Comparison of ENCODE assay signal across 12 cellular contexts in genomic region chr5:5271606-5272321, GRCh38.
DNase-seq lines count a peak whose midpoint lies in the region; ATAC-seq and TF ChIP-seq lines count a peak whose summit lies in the region.
"Had no signal": no experiment of that assay in that cellular context is flagged by ENCODE, and none has a peak within 500 bp of the region (broad histone marks: within the 10 kb centered on the region; RNA-seq: fewer than 3 reads in every experiment).

No MANE protein-coding gene starts in this region.

- intact Hi-C loops in Panc1 (cut with micrococcal nuclease; ENCODE audit: unreplicated experiment), result no loop called here
- intact Hi-C loops in esophagus muscularis mucosa (cut with DNase I), result no loop called here

- no peaks in the 10 kb centered on the region for H3K9me2 ChIP-seq in GM23248 (ENCODE audit: insufficient read depth)

- ATAC-seq in Panc1 (peak; percentile 24), esophagus mucosa (no peak)
- ATAC-seq: activated naive CD4-positive, alpha-beta T cell treated with anti-CD3 and anti-CD28 coated beads, Interleukin-2, amount 50 U/mL, for 72 hours had no signal

- peak; percentile 35 for DNase-seq in GM23248
- no peak for DNase-seq in Panc1 (ENCODE audit: low read depth, low spot score)
- peak; percentile 68 for DNase-seq in esophagus muscularis mucosa (ENCODE audit: extremely low spot score)
- DNase-seq in NCI-H2227 treated with DMSO at 0.1 percent for 48 hours (lab: John Stamatoyannopoulos, UW), result no peak
- no peak for DNase-seq in SIG-M5 (lab: John Stamatoyannopoulos, UW)
- DNase-seq in DMS53 (lab: John Stamatoyannopoulos, UW), result no peak
- DNase-seq: DND-41; stimulated activated naive CD4-positive, alpha-beta T cell had no signal

- H3K27me3 ChIP-seq in GM23248 (replicated peaks; ENCODE audit: insufficient read depth) (0 out of 2 replicates have a peak, but pooled peaks cover 3% of the 10 kb centered on the region), Panc1 (ENCODE audit: control insufficient read depth, insufficient read depth, low read length) (no peaks in the 10 kb centered on the region), esophagus muscularis mucosa (peaks cover 0 to 34% (median 0%) of the 10 kb centered on the region in 4 donors), parathyroid adenoma (ENCODE audit: control insufficient read depth, insufficient read depth, low read length) (no peaks in the 10 kb centered on the region)
- H3K27me3 ChIP-seq: right lobe of liver had no signal

- H3F3A ChIP-seq in GM23248 (ENCODE audit: insufficient read depth), result no peaks in the 10 kb centered on the region

- H2AFZ ChIP-seq in GM23248 (0 out of 2 replicates have a peak overlapping the region, but pooled peaks have one; percentile 37), parathyroid adenoma (no peak overlapping the region)

- H3K36me3 ChIP-seq in GM23248 (ENCODE audit: low read depth) (no peaks in the 10 kb centered on the region), Panc1 (ENCODE audit: control insufficient read depth, insufficient read depth, low read length) (no peaks in the 10 kb centered on the region), esophagus muscularis mucosa (no peaks in the 10 kb centered on the region), parathyroid adenoma (ENCODE audit: control insufficient read depth, insufficient read depth, low read length) (no peaks in the 10 kb centered on the region)
- H3K36me3 ChIP-seq: right lobe of liver had no signal

- peak overlapping the region; percentile 80 for H3K4me2 ChIP-seq in GM23248 (ENCODE audit: unreplicated experiment)
- H3K4me2 ChIP-seq in parathyroid adenoma (ENCODE audit: low read length), result peak overlapping the region; percentile 64

- POLR2A ChIA-PET in Panc1 (lab: Charles Lee), result no interaction called here

- H3K79me2 ChIP-seq in GM23248 (ENCODE audit: insufficient read depth), result no peaks in the 10 kb centered on the region
- no peaks in the 10 kb centered on the region for H3K79me2 ChIP-seq in parathyroid adenoma

- in situ Hi-C loops in GM23248 (cut with MboI) (no loop called here), Panc1 (cut with HindIII; ENCODE audit: low pct_unique_long_range_greater_than_20kb, low sequenced_read_pairs) (no loop called here)

- no peak for TF ChIP-seq POLR2A in esophagus muscularis mucosa (IDR thresholded peaks at IDR 0.05; ENCODE audit: low read depth)

- BruUV-seq in Panc1 (replicated peaks; lab: Mats Ljungman, UMichigan), result no TSS peak

- WGBS in GM23248 (ENCODE audit: low coverage in 1 of 2, low lambda C conversion rate in 2 of 2, missing lambda C conversion rate in 2 of 2), 2 experiments, result 30 to 31% methylated on average over 13 of the region's 13 CpGs
- WGBS in esophagus muscularis mucosa, result 35% methylated on average over 13 of the region's 13 CpGs

- TF ChIP-seq CTCF in Panc1 (IDR thresholded peaks at IDR 0.05) (no peak), esophagus muscularis mucosa (IDR thresholded peaks at IDR 0.05) (no peak), parathyroid adenoma (IDR thresholded peaks at IDR 0.05) (no peak)

- CTCF ChIA-PET in Panc1 (lab: Charles Lee), result no interaction called here

- H3K4me1 ChIP-seq in GM23248 (ENCODE audit: insufficient read depth) (peaks cover 8% of the 10 kb centered on the region), Panc1 (ENCODE audit: control insufficient read depth, insufficient read depth, low read length) (0 out of 2 replicates have a peak, but pooled peaks cover 2% of the 10 kb centered on the region), esophagus muscularis mucosa (peaks cover 0 to 11% (median 7%) of the 10 kb centered on the region in 4 donors), parathyroid adenoma (no peaks in the 10 kb centered on the region)
- H3K4me1 ChIP-seq: right lobe of liver had no signal

- H3K4me3 ChIP-seq in GM23248 (peak overlapping the region; percentile 53), Panc1 (ENCODE audit: low read depth in 2 of 2, low read length in 2 of 2) (peak overlapping the region; percentile 1 to 11; a peak in 3 of 4 replicates), esophagus muscularis mucosa (peak overlapping the region; percentile 22 to 30 (median 24)), parathyroid adenoma (ENCODE audit: low read depth, low read length) (peak overlapping the region; percentile 38)
- H3K4me3 ChIP-seq: right lobe of liver had no signal

- H3K27ac ChIP-seq in GM23248, result peak overlapping the region; percentile 34; the same call in 1 of the 2 replicates
- no peak overlapping the region for H3K27ac ChIP-seq in Panc1 (ENCODE audit: low read length)
- H3K27ac ChIP-seq in esophagus muscularis mucosa (replicated peaks in 1 of 4), result no peak overlapping the region
- H3K27ac ChIP-seq in parathyroid adenoma, result no peak overlapping the region
- H3K27ac ChIP-seq: right lobe of liver had no signal

- H3K9me3 ChIP-seq in GM23248 (ENCODE audit: low read depth) (no peaks in the 10 kb centered on the region), Panc1 (ENCODE audit: control insufficient read depth, insufficient read depth, low read depth, low read length) (no peaks in the 10 kb centered on the region), esophagus muscularis mucosa (peaks cover 0 to 3% (median 0%) of the 10 kb centered on the region in 4 donors), parathyroid adenoma (ENCODE audit: control insufficient read depth, low read length) (no peaks in the 10 kb centered on the region)
- H3K9me3 ChIP-seq: right lobe of liver had no signal

- H3K9ac ChIP-seq in GM23248 (no peak overlapping the region), parathyroid adenoma (no peak overlapping the region)

- no peaks in the 10 kb centered on the region for H4K20me1 ChIP-seq in GM23248 (ENCODE audit: insufficient read depth)

- TF ChIP-seq EP300 in esophagus muscularis mucosa (IDR thresholded peaks at IDR 0.05), result no peak

Comparison
In these comparisons a context has a peak if more than half of its experiments do, and no peak if none do; other contexts are left out.
1. DNase-seq: peak in GM23248 (single experiment) and esophagus muscularis mucosa (single experiment); none in Panc1 (single experiment), NCI-H2227 treated with DMSO at 0.1 percent for 48 hours (single experiment), SIG-M5 (single experiment) and DMS53 (single experiment).
2. Peak in every context shown above with its lines, with median percentiles within 50 percentile points of each other: H3K4me3 ChIP-seq.